11 cellular contexts compared by ENCODE assay signal in the genomic region with DNA sequence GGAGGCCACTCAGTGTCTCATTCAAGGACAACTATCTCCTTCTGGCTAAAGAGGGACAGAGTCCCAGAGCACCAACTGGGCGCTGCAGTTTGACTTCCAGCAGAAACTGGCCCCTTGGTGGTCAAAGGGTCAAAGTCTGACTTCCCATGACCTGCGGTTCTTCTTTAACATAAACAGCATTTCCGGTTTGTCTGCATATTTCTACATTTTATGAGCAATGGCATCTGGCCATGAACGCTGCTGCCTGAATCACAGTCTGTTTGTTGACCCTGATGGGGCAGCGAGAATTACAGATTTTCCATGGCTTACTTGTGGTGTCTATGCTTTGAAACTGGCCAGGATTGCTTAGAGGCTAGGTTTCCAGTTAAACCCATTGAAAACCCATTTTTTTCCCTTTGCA. TPM values are rescaled to one million over a fixed set of nuclear protein-coding genes. Genes with fewer than 3 reads are reported as not detected.
DNase-seq lines count a peak whose midpoint lies in the region; ATAC-seq, FAIRE-seq and TF ChIP-seq lines count a peak whose summit lies in the region.
"Had no signal": no experiment of that assay in that cellular context is flagged by ENCODE, and none has a peak within 500 bp of the region (broad histone marks: within the 10 kb centered on the region; RNA-seq: fewer than 3 reads in every experiment).

No MANE protein-coding gene starts in this region.

- H3K4me1 Mint-ChIP-seq in activated naive CD8-positive, alpha-beta T cell treated with anti-CD3 and anti-CD28 coated beads for 36 hours = peaks cover 26% of the 10 kb centered on the region
- peaks cover 27% of the 10 kb centered on the region for H3K4me1 Mint-ChIP-seq in activated naive CD8-positive, alpha-beta T cell treated with anti-CD3 and anti-CD28 coated beads, Interleukin-2, amount 50 U/mL, for 24 hours
- peaks cover 36% of the 10 kb centered on the region for H3K4me1 Mint-ChIP-seq in astrocyte (ENCODE audit: low read depth, unreplicated experiment)
- peaks cover 24 to 43% (median 26%) of the 10 kb centered on the region in 7 donors for H3K4me1 Mint-ChIP-seq in naive thymus-derived CD4-positive, alpha-beta T cell

- no peaks in the 10 kb centered on the region for H3K79me2 ChIP-seq in astrocyte (ENCODE audit: insufficient read depth, low read length)

- H3K36me3 Mint-ChIP-seq in activated naive CD8-positive, alpha-beta T cell treated with anti-CD3 and anti-CD28 coated beads for 36 hours = peaks cover 4% of the 10 kb centered on the region
- H3K36me3 Mint-ChIP-seq in activated naive CD8-positive, alpha-beta T cell treated with anti-CD3 and anti-CD28 coated beads, Interleukin-2, amount 50 U/mL, for 24 hours (ENCODE audit: low read depth) = no peaks in the 10 kb centered on the region
- no peaks in the 10 kb centered on the region for H3K36me3 Mint-ChIP-seq in astrocyte (ENCODE audit: low read depth, unreplicated experiment)
- peaks cover 0 to 24% (median 0%) of the 10 kb centered on the region in 5 donors for H3K36me3 Mint-ChIP-seq in naive thymus-derived CD4-positive, alpha-beta T cell

- no peaks in the 10 kb centered on the region for H3K9me3 ChIP-seq in astrocyte (ENCODE audit: insufficient read depth, low read depth, low read length)
- H3K9me3 ChIP-seq in naive thymus-derived CD4-positive, alpha-beta T cell (ENCODE audit: control insufficient read depth in 2 of 3, low read length in 3 of 3) = no peaks in the 10 kb centered on the region
- H3K9me3 ChIP-seq: BE2C had no signal

- H3K4me3 ChIP-seq in astrocyte (ENCODE audit: insufficient read depth, low read depth, low read length) = no peak overlapping the region
- no peak overlapping the region for H3K4me3 ChIP-seq in naive thymus-derived CD4-positive, alpha-beta T cell (ENCODE audit: low read length)

- H3K36me3 ChIP-seq in astrocyte (ENCODE audit: insufficient read depth, low read length) = no peaks in the 10 kb centered on the region
- H3K36me3 ChIP-seq in naive thymus-derived CD4-positive, alpha-beta T cell (ENCODE audit: control insufficient read depth in 2 of 3, insufficient read depth in 3 of 3, low read length in 3 of 3) = no peaks in the 10 kb centered on the region
- H3K36me3 ChIP-seq: BE2C had no signal

- H3K4me3 Mint-ChIP-seq in activated naive CD8-positive, alpha-beta T cell treated with anti-CD3 and anti-CD28 coated beads for 36 hours = peak overlapping the region; percentile 22
- no peak overlapping the region for H3K4me3 Mint-ChIP-seq in activated naive CD8-positive, alpha-beta T cell treated with anti-CD3 and anti-CD28 coated beads, Interleukin-2, amount 50 U/mL, for 24 hours
- H3K4me3 Mint-ChIP-seq in astrocyte (ENCODE audit: unreplicated experiment) = peak overlapping the region; percentile 60
- H3K4me3 Mint-ChIP-seq in naive thymus-derived CD4-positive, alpha-beta T cell = peak overlapping the region in 1 of 10 donors; percentile 52
- H3K4me3 Mint-ChIP-seq: activated naive CD8-positive, alpha-beta T cell treated with anti-CD3 and anti-CD28 coated beads, Interleukin-2, amount 10 ng/mL, durations not matched to agents 7 days and 5 days had no signal

- POLR2A ChIA-PET in naive thymus-derived CD4-positive, alpha-beta T cell (lab: Charles Lee) = no interaction called here

- CTCF ChIA-PET in naive thymus-derived CD4-positive, alpha-beta T cell (lab: Charles Lee) = no interaction called here

- H3K9me3 Mint-ChIP-seq in activated naive CD8-positive, alpha-beta T cell treated with anti-CD3 and anti-CD28 coated beads for 36 hours = no peaks in the 10 kb centered on the region
- no peaks in the 10 kb centered on the region for H3K9me3 Mint-ChIP-seq in activated naive CD8-positive, alpha-beta T cell treated with anti-CD3 and anti-CD28 coated beads, Interleukin-2, amount 50 U/mL, for 24 hours
- peaks cover 1% of the 10 kb centered on the region for H3K9me3 Mint-ChIP-seq in astrocyte (ENCODE audit: unreplicated experiment)
- peaks cover 0 to 4% (median 0%) of the 10 kb centered on the region in 11 donors for H3K9me3 Mint-ChIP-seq in naive thymus-derived CD4-positive, alpha-beta T cell

- intact Hi-C loops in naive thymus-derived CD4-positive, alpha-beta T cell (cut with micrococcal nuclease) = no loop called here

- no peak overlapping the region for H3K27ac ChIP-seq in astrocyte (ENCODE audit: low read depth, low read length)
- no peak overlapping the region for H3K27ac ChIP-seq in naive thymus-derived CD4-positive, alpha-beta T cell (ENCODE audit: low read depth, low read length)

- no peak for FAIRE-seq in astrocyte (lab: Jason Lieb, UNC)
- FAIRE-seq: islet of Langerhans had no signal

- no peaks in the 10 kb centered on the region for H3K27me3 Mint-ChIP-seq in activated naive CD8-positive, alpha-beta T cell treated with anti-CD3 and anti-CD28 coated beads for 36 hours
- H3K27me3 Mint-ChIP-seq in activated naive CD8-positive, alpha-beta T cell treated with anti-CD3 and anti-CD28 coated beads, Interleukin-2, amount 50 U/mL, for 24 hours = no peaks in the 10 kb centered on the region
- no peaks in the 10 kb centered on the region for H3K27me3 Mint-ChIP-seq in astrocyte (ENCODE audit: low read depth, unreplicated experiment)
- H3K27me3 Mint-ChIP-seq in naive thymus-derived CD4-positive, alpha-beta T cell = peaks cover 0 to 23% (median 0%) of the 10 kb centered on the region in 5 donors
- H3K27me3 Mint-ChIP-seq: activated naive CD8-positive, alpha-beta T cell treated with anti-CD3 and anti-CD28 coated beads, Interleukin-2, amount 10 ng/mL, durations not matched to agents 7 days and 5 days had no signal

- H3K4me2 ChIP-seq in astrocyte (ENCODE audit: low read length) = peak overlapping the region; percentile 36

- H3K9ac ChIP-seq in astrocyte (ENCODE audit: low read length) = no peak overlapping the region

- H3K27ac Mint-ChIP-seq in activated naive CD8-positive, alpha-beta T cell treated with anti-CD3 and anti-CD28 coated beads for 36 hours = no peak overlapping the region
- H3K27ac Mint-ChIP-seq in activated naive CD8-positive, alpha-beta T cell treated with anti-CD3 and anti-CD28 coated beads, Interleukin-2, amount 50 U/mL, for 24 hours = no peak overlapping the region
- no peak overlapping the region for H3K27ac Mint-ChIP-seq in astrocyte (ENCODE audit: unreplicated experiment)
- H3K27ac Mint-ChIP-seq in naive thymus-derived CD4-positive, alpha-beta T cell = no peak overlapping the region
- H3K27ac Mint-ChIP-seq: activated naive CD8-positive, alpha-beta T cell treated with anti-CD3 and anti-CD28 coated beads, Interleukin-2, amount 10 ng/mL, durations not matched to agents 7 days and 5 days had no signal

- ATAC-seq in activated naive CD8-positive, alpha-beta T cell treated with anti-CD3 and anti-CD28 coated beads, Interleukin-2, amount 50 U/mL, for 24 hours = no peak
- ATAC-seq in HG02970 (IDR thresholded peaks at IDR 0.05; ENCODE audit: low FRiP score, unreplicated experiment) = no peak
- no peak for ATAC-seq in activated CD4-positive, CD25-positive, alpha-beta regulatory T cell treated with anti-CD3 and anti-CD28 coated beads, Interleukin-2, amount 50 U/mL, for 24 hours
- ATAC-seq in naive thymus-derived CD4-positive, alpha-beta T cell = no peak

- H3K4me1 ChIP-seq in astrocyte (ENCODE audit: insufficient read depth, low read length) = peaks cover 4% of the 10 kb centered on the region
- H3K4me1 ChIP-seq in naive thymus-derived CD4-positive, alpha-beta T cell (ENCODE audit: control insufficient read depth in 2 of 2, insufficient read depth in 2 of 2, low read length in 2 of 2) = peaks cover 11 to 17% of the 10 kb centered on the region in 2 donors
- H3K4me1 ChIP-seq: BE2C had no signal

- H4K20me1 ChIP-seq in astrocyte (ENCODE audit: insufficient read depth, low read length) = no peaks in the 10 kb centered on the region

- H2AFZ ChIP-seq in astrocyte (ENCODE audit: low read depth, low read length) = no peak overlapping the region

- H3K27me3 ChIP-seq in astrocyte (ENCODE audit: insufficient read depth, low read length) = peaks cover 5% of the 10 kb centered on the region
- H3K27me3 ChIP-seq in naive thymus-derived CD4-positive, alpha-beta T cell (ENCODE audit: control insufficient read depth in 2 of 2, insufficient read depth in 2 of 2, low read length in 2 of 2) = no peaks in the 10 kb centered on the region
- H3K27me3 ChIP-seq: BE2C had no signal

- no peak for TF ChIP-seq CTCF in astrocyte (IDR thresholded peaks at IDR 0.05; ENCODE audit: insufficient read depth, low read depth, low read length)

- no peak for DNase-seq in activated naive CD8-positive, alpha-beta T cell treated with anti-CD3 and anti-CD28 coated beads for 36 hours
- no peak for DNase-seq in activated naive CD8-positive, alpha-beta T cell treated with anti-CD3 and anti-CD28 coated beads, Interleukin-2, amount 50 U/mL, for 24 hours
- peak; percentile 78 for DNase-seq in astrocyte (ENCODE audit: low read depth)
- DNase-seq in left kidney (ENCODE audit: low read depth, low spot score) = peak; percentile 51
- DNase-seq in epidermal melanocyte (ENCODE audit: insufficient read length, low spot score) = no peak
- DNase-seq in naive thymus-derived CD4-positive, alpha-beta T cell = no peak
- DNase-seq: activated naive CD8-positive, alpha-beta T cell treated with anti-CD3 and anti-CD28 coated beads, Interleukin-2, amount 10 ng/mL, durations not matched to agents 7 days and 5 days; BE2C had no signal

RNA-seq across cellular contexts. Expression of gene TNFSF15, which starts 1.3 kb away (rescaled TPM):
- 1 to 10 TPM; 2.3 to 2.4 TPM for total RNA-seq in activated naive CD8-positive, alpha-beta T cell treated with anti-CD3 and anti-CD28 coated beads for 36 hours
- 4.2 and 10.3 TPM in 2 replicates for total RNA-seq in astrocyte
- total RNA-seq in naive thymus-derived CD4-positive, alpha-beta T cell = 1 to 10 TPM in 1 of 5 experiments, under 1 TPM in 1, not detected in 3; 0.44 to 3.8 TPM
- not detected for polyA plus RNA-seq in naive thymus-derived CD4-positive, alpha-beta T cell

Comparison
In these comparisons a context has a peak if more than half of its experiments do, and no peak if none do; other contexts are left out.
1. DNase-seq: peak in astrocyte (single experiment) and left kidney (single experiment); none in activated naive CD8-positive, alpha-beta T cell treated with anti-CD3 and anti-CD28 coated beads for 36 hours (single experiment), activated naive CD8-positive, alpha-beta T cell treated with anti-CD3 and anti-CD28 coated beads, Interleukin-2, amount 50 U/mL, for 24 hours (single experiment), epidermal melanocyte (single experiment) and naive thymus-derived CD4-positive, alpha-beta T cell (0 of 9).